Comparison of ENCODE assay signal across 27 cellular contexts in genomic region chr15:43107741-43108140, GRCh38.
"Had no signal": no experiment of that assay in that cellular context is flagged by ENCODE, and none has a peak within 500 bp of the region (broad histone marks: within the 10 kb centered on the region; RNA-seq: fewer than 3 reads in every experiment).

No MANE protein-coding gene starts in this region.

- H3K9me3 ChIP-seq: breast epithelium, MG63 had no signal

- H3K36me3 ChIP-seq: breast epithelium had no signal

- H3K4me3 ChIP-seq: breast epithelium, coronary artery, MG63 had no signal

- DNase-seq: activated CD4-positive, alpha-beta memory T cell treated with anti-CD3 and anti-CD28 coated beads, Interleukin-2, amount 10 ng/mL, durations not matched to agents 7 days and 5 days; activated CD4-positive, alpha-beta T cell treated with anti-CD3 and anti-CD28 coated beads for 36 hours; activated CD4-positive, alpha-beta T cell treated with anti-CD3 and anti-CD28 coated beads, Interleukin-2, amount 50 U/mL, for 1 hour; activated CD8-positive, alpha-beta memory T cell treated with anti-CD3 and anti-CD28 coated beads, Interleukin-2, amount 50 U/mL, for 48 hours; activated effector memory CD4-positive, alpha-beta T cell treated with Interleukin-2 at 50 U/mL for 16 hours; activated naive CD4-positive, alpha-beta T cell; activated T-cell treated with anti-CD3 and anti-CD28 coated beads, Interleukin-2, amount 50 U/mL, for 1 hour; aorta; caudate nucleus; MG63; NCI-H1092 treated with DMSO at 0.1 percent for 48 hours; NCI-H1417 treated with DMSO at 0.1 percent for 48 hours; NCI-H1694; NCI-H2029; NCI-H2107; NCI-H2171 treated with DMSO at 0.1 percent for 48 hours; NCI-H226; NCI-H510A; NCI-H526 treated with DMSO at 0.1 percent for 48 hours; NCI-H82; PC-3; SHP77; T-helper 2 cell; T1000; WERI-Rb-1 had no signal

- H3K27me3 ChIP-seq: breast epithelium, MG63 had no signal

- H3K27ac ChIP-seq: breast epithelium, coronary artery, WERI-Rb-1 had no signal

- ATAC-seq: activated CD4-positive, alpha-beta T cell treated with anti-CD3 and anti-CD28 coated beads for 36 hours; PC-3 had no signal
